Comparison of ENCODE assay signal across 1 cellular context in genomic region chr1:205121660-205122488, GRCh38.
TF ChIP-seq lines count a peak whose summit lies in the region.

RBBP5 (minus strand) TSS chr1:205121978; CDS start chr1:205121873, 105 bp downstream.

TF ChIP-seq in HepG2, 621 proteins besides CTCF, POLR2A, EP300 and RAD21 (continued from another document and continues in another):
- TF ChIP-seq ZNF260 (CRISPR knock-in tag; IDR thresholded peaks at IDR 0.05; ENCODE audit: borderline replicate concordance, low read depth) (no peak), SIN3A (IDR thresholded peaks at IDR 0.05; ENCODE audit: borderline replicate concordance, low read depth, low read length) (peak; percentile 69; the same call in 1 of the 2 replicates), HNF1A (IDR thresholded peaks at IDR 0.05; ENCODE audit: low read depth) (peak; percentile 65), HNF1A (CRISPR knock-in tag; IDR thresholded peaks at IDR 0.05; ENCODE audit: borderline replicate concordance) (peak; percentile 39; the same call in 1 of the 2 replicates), RELA (CRISPR knock-in tag; IDR thresholded peaks at IDR 0.05) (no peak), ETV5 (CRISPR knock-in tag; IDR thresholded peaks at IDR 0.05; ENCODE audit: borderline replicate concordance) (peak; percentile 50; the same call in 1 of the 2 replicates), ZNF550 (CRISPR knock-in tag; IDR thresholded peaks at IDR 0.05; ENCODE audit: borderline replicate concordance) (0 out of 2 replicates have a peak, but pooled peaks have one; percentile 14), THRA (CRISPR knock-in tag; IDR thresholded peaks at IDR 0.05; ENCODE audit: borderline replicate concordance) (peak; percentile 85), ZNF138 (CRISPR knock-in tag; IDR thresholded peaks at IDR 0.05; ENCODE audit: low read depth) (no peak), ZSCAN20 (CRISPR knock-in tag; IDR thresholded peaks at IDR 0.05; ENCODE audit: borderline replicate concordance) (no peak), ZFP36L2 (CRISPR knock-in tag; IDR thresholded peaks at IDR 0.05) (no peak), ZNF879 (CRISPR knock-in tag; IDR thresholded peaks at IDR 0.05) (no peak), CREM (IDR thresholded peaks at IDR 0.05) (peak; percentile 92), CREM (CRISPR knock-in tag; IDR thresholded peaks at IDR 0.05) (no peak), RFXAP (CRISPR knock-in tag; IDR thresholded peaks at IDR 0.05; ENCODE audit: borderline replicate concordance) (0 out of 2 replicates have a peak, but pooled peaks have one; percentile 27), FOXM1 (CRISPR knock-in tag; IDR thresholded peaks at IDR 0.05) (no peak), MIXL1 (CRISPR knock-in tag; IDR thresholded peaks at IDR 0.05) (peak; percentile 69), ZBTB7A (CRISPR knock-in tag; IDR thresholded peaks at IDR 0.05) (no peak), ZIK1 (CRISPR knock-in tag; IDR thresholded peaks at IDR 0.05; ENCODE audit: borderline replicate concordance, low read depth) (no peak; the same call in 1 of the 2 replicates), U2AF1 (optimal IDR thresholded peaks at IDR 0.05; ENCODE audit: low read depth, low read length) (peak; percentile 94), ZNF3 (CRISPR knock-in tag; IDR thresholded peaks at IDR 0.05) (no peak), POLR2G (IDR thresholded peaks at IDR 0.05; ENCODE audit: low read depth, low read length) (peak; percentile 94), MAFG (CRISPR knock-in tag; IDR thresholded peaks at IDR 0.05) (no peak), ZNF770 (CRISPR knock-in tag; IDR thresholded peaks at IDR 0.05) (0 out of 2 replicates have a peak, but pooled peaks have one; percentile 46), MAX (IDR thresholded peaks at IDR 0.05) (peak; percentile 76), KDM5A (IDR thresholded peaks at IDR 0.05; ENCODE audit: borderline replicate concordance, low read length) (peak; percentile 99), PCBP1 (IDR thresholded peaks at IDR 0.05; ENCODE audit: borderline replicate concordance, low read depth, low read length) (no peak), SMAD9 (CRISPR knock-in tag; IDR thresholded peaks at IDR 0.05) (no peak), ZNF558 (CRISPR knock-in tag; IDR thresholded peaks at IDR 0.05; ENCODE audit: borderline replicate concordance) (no peak), HNF4G (IDR thresholded peaks at IDR 0.05; ENCODE audit: borderline replicate concordance, low read depth, low read length) (no peak), HNF4G (CRISPR knock-in tag; IDR thresholded peaks at IDR 0.05; ENCODE audit: borderline replicate concordance, low read depth) (no peak; the same call in 1 of the 2 replicates), CC2D1A (CRISPR knock-in tag; IDR thresholded peaks at IDR 0.05) (0 out of 2 replicates have a peak, but pooled peaks have one; percentile 29), ZBTB7B (CRISPR knock-in tag; IDR thresholded peaks at IDR 0.05) (peak; percentile 85; the same call in 1 of the 2 replicates), DNMT3B (CRISPR knock-in tag; conservative IDR thresholded peaks at IDR 0.05) (peak; percentile 32; the same call in 1 of the 2 replicates), ZNF607 (CRISPR knock-in tag; IDR thresholded peaks at IDR 0.05; ENCODE audit: borderline replicate concordance) (peak; percentile 62; the same call in 1 of the 2 replicates), SMC3 (IDR thresholded peaks at IDR 0.05; ENCODE audit: low read length) (peak; percentile 47), ZNF674 (CRISPR knock-in tag; IDR thresholded peaks at IDR 0.05; ENCODE audit: low read depth) (no peak), DBP (CRISPR knock-in tag; IDR thresholded peaks at IDR 0.05; ENCODE audit: not compliant biosample characterization) (no peak), PAWR (CRISPR knock-in tag; IDR thresholded peaks at IDR 0.05; ENCODE audit: borderline replicate concordance) (no peak), ELF4 (CRISPR knock-in tag; IDR thresholded peaks at IDR 0.05; ENCODE audit: borderline replicate concordance) (no peak)
- TF ChIP-seq, protein P1, sequence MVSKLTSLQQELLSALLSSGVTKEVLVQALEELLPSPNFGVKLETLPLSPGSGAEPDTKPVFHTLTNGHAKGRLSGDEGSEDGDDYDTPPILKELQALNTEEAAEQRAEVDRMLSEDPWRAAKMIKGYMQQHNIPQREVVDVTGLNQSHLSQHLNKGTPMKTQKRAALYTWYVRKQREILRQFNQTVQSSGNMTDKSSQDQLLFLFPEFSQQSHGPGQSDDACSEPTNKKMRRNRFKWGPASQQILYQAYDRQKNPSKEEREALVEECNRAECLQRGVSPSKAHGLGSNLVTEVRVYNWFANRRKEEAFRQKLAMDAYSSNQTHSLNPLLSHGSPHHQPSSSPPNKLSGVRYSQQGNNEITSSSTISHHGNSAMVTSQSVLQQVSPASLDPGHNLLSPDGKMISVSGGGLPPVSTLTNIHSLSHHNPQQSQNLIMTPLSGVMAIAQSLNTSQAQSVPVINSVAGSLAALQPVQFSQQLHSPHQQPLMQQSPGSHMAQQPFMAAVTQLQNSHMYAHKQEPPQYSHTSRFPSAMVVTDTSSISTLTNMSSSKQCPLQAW (CRISPR knock-in tag; IDR thresholded peaks at IDR 0.05) = peak; percentile 87
- TF ChIP-seq, protein P2, sequence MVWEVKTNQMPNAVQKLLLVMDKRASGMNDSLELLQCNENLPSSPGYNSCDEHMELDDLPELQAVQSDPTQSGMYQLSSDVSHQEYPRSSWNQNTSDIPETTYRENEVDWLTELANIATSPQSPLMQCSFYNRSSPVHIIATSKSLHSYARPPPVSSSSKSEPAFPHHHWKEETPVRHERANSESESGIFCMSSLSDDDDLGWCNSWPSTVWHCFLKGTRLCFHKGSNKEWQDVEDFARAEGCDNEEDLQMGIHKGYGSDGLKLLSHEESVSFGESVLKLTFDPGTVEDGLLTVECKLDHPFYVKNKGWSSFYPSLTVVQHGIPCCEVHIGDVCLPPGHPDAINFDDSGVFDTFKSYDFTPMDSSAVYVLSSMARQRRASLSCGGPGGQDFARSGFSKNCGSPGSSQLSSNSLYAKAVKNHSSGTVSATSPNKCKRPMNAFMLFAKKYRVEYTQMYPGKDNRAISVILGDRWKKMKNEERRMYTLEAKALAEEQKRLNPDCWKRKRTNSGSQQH (CRISPR knock-in tag; IDR thresholded peaks at IDR 0.05; ENCODE audit: low read depth) = peak; percentile 90; the same call in 1 of the 2 replicates
- TF ChIP-seq, protein P3, sequence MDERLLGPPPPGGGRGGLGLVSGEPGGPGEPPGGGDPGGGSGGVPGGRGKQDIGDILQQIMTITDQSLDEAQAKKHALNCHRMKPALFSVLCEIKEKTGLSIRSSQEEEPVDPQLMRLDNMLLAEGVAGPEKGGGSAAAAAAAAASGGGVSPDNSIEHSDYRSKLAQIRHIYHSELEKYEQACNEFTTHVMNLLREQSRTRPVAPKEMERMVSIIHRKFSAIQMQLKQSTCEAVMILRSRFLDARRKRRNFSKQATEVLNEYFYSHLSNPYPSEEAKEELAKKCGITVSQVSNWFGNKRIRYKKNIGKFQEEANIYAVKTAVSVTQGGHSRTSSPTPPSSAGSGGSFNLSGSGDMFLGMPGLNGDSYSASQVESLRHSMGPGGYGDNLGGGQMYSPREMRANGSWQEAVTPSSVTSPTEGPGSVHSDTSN (CRISPR knock-in tag; IDR thresholded peaks at IDR 0.05) = no peak
- TF ChIP-seq, protein P4, sequence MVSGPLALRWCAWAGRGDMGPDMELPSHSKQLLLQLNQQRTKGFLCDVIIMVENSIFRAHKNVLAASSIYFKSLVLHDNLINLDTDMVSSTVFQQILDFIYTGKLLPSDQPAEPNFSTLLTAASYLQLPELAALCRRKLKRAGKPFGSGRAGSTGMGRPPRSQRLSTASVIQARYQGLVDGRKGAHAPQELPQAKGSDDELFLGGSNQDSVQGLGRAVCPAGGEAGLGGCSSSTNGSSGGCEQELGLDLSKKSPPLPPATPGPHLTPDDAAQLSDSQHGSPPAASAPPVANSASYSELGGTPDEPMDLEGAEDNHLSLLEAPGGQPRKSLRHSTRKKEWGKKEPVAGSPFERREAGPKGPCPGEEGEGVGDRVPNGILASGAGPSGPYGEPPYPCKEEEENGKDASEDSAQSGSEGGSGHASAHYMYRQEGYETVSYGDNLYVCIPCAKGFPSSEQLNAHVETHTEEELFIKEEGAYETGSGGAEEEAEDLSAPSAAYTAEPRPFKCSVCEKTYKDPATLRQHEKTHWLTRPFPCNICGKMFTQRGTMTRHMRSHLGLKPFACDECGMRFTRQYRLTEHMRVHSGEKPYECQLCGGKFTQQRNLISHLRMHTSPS (CRISPR knock-in tag; IDR thresholded peaks at IDR 0.05; ENCODE audit: low read depth) = 0 out of 2 replicates have a peak, but pooled peaks have one; percentile 42
- TF ChIP-seq, protein P5, sequence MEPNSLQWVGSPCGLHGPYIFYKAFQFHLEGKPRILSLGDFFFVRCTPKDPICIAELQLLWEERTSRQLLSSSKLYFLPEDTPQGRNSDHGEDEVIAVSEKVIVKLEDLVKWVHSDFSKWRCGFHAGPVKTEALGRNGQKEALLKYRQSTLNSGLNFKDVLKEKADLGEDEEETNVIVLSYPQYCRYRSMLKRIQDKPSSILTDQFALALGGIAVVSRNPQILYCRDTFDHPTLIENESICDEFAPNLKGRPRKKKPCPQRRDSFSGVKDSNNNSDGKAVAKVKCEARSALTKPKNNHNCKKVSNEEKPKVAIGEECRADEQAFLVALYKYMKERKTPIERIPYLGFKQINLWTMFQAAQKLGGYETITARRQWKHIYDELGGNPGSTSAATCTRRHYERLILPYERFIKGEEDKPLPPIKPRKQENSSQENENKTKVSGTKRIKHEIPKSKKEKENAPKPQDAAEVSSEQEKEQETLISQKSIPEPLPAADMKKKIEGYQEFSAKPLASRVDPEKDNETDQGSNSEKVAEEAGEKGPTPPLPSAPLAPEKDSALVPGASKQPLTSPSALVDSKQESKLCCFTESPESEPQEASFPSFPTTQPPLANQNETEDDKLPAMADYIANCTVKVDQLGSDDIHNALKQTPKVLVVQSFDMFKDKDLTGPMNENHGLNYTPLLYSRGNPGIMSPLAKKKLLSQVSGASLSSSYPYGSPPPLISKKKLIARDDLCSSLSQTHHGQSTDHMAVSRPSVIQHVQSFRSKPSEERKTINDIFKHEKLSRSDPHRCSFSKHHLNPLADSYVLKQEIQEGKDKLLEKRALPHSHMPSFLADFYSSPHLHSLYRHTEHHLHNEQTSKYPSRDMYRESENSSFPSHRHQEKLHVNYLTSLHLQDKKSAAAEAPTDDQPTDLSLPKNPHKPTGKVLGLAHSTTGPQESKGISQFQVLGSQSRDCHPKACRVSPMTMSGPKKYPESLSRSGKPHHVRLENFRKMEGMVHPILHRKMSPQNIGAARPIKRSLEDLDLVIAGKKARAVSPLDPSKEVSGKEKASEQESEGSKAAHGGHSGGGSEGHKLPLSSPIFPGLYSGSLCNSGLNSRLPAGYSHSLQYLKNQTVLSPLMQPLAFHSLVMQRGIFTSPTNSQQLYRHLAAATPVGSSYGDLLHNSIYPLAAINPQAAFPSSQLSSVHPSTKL (CRISPR knock-in tag; IDR thresholded peaks at IDR 0.05) = peak; percentile 88
